In the genomic region with DNA sequence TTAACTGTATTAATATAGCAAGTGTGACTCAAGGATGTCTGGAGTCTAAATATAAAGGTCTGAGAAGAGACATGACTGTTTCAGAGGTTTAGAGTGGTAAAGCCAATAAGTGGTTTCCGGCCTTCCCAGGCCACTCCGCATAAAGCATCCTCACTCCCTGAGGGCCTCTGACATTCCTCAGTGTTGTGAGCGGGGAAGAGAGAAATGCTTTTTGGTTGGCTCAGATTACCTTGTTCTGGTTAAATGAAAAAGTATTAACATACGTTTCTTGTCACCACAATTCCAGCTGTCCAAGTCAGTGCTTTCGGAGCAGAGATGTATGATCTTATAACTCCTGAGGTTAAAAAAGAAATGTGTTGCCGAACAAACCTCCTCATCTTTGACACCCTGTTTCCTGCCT, we compare ENCODE assay signal across 10 cellular contexts.
DNase-seq lines count a peak whose midpoint lies in the region; ATAC-seq and TF ChIP-seq lines count a peak whose summit lies in the region.
"Had no signal": no experiment of that assay in that cellular context is flagged by ENCODE, and none has a peak within 500 bp of the region (broad histone marks: within the 10 kb centered on the region; RNA-seq: fewer than 3 reads in every experiment).

No MANE protein-coding gene starts in this region.

- BruUV-seq in mammary epithelial cell (replicated peaks; lab: Mats Ljungman, UMichigan), result no TSS peak

- H3K4me2 ChIP-seq in mammary epithelial cell (ENCODE audit: insufficient read depth, low read depth, low read length), result peak overlapping the region; percentile 34

- intact Hi-C loops in mammary epithelial cell (cut with micrococcal nuclease), result no loop called here

- ATAC-seq in HG03457 (IDR thresholded peaks at IDR 0.05; ENCODE audit: unreplicated experiment), result no peak
- ATAC-seq in activated naive CD8-positive, alpha-beta T cell treated with anti-CD3 and anti-CD28 coated beads, Interleukin-2, amount 50 U/mL, for 24 hours, result no peak

- dilution Hi-C loops in mammary epithelial cell (cut with HindIII; ENCODE audit: low sequenced_read_pairs), result no loop called here

- no peak overlapping the region for H3K27ac Mint-ChIP-seq in progenitor cell of endocrine pancreas
- no peak overlapping the region for H3K27ac Mint-ChIP-seq in activated naive CD8-positive, alpha-beta T cell treated with anti-CD3 and anti-CD28 coated beads, Interleukin-2, amount 50 U/mL, for 24 hours

- in situ Hi-C loops in mammary epithelial cell (cut with MboI; ENCODE audit: low sequenced_read_pairs in 2 of 2), result no loop called here

- no peak overlapping the region for H3K4me3 Mint-ChIP-seq in progenitor cell of endocrine pancreas (ENCODE audit: low read depth)
- H3K4me3 Mint-ChIP-seq in activated naive CD8-positive, alpha-beta T cell treated with anti-CD3 and anti-CD28 coated beads, Interleukin-2, amount 50 U/mL, for 24 hours, result no peak overlapping the region

- CTCF ChIA-PET in mammary epithelial cell (lab: Charles Lee; ENCODE audit: low non-redundant PET), result no interaction called here

- H3K79me2 ChIP-seq in mammary epithelial cell (ENCODE audit: insufficient read depth, low read length), result no peaks in the 10 kb centered on the region

- no peaks in the 10 kb centered on the region for H3K36me3 ChIP-seq in mammary epithelial cell (ENCODE audit: insufficient read depth, low read length)
- H3K36me3 ChIP-seq in subcutaneous abdominal adipose tissue (ENCODE audit: control insufficient read depth in 5 of 5, insufficient read depth in 5 of 5, low read length in 5 of 5), result no peaks in the 10 kb centered on the region

- H3K27me3 Mint-ChIP-seq in progenitor cell of endocrine pancreas, result no peaks in the 10 kb centered on the region
- no peaks in the 10 kb centered on the region for H3K27me3 Mint-ChIP-seq in activated naive CD8-positive, alpha-beta T cell treated with anti-CD3 and anti-CD28 coated beads, Interleukin-2, amount 50 U/mL, for 24 hours

- H3K9me3 ChIP-seq in mammary epithelial cell (replicated peaks; ENCODE audit: insufficient read depth, low read length) (no peaks in the 10 kb centered on the region), subcutaneous abdominal adipose tissue (ENCODE audit: control insufficient read depth in 5 of 5, low read length in 5 of 5) (no peaks in the 10 kb centered on the region)

- TF ChIP-seq CTCF in mammary epithelial cell (conservative IDR thresholded peaks at IDR 0.05 in 1 of 2, IDR thresholded peaks at IDR 0.05 in 1 of 2; ENCODE audit: extremely low read depth in 1 of 2, insufficient read depth in 1 of 2, low read depth in 1 of 2, low read length in 2 of 2) (no peak), progenitor cell of endocrine pancreas (IDR thresholded peaks at IDR 0.05; ENCODE audit: unreplicated experiment) (no peak)

- H4K20me1 ChIP-seq in mammary epithelial cell (ENCODE audit: insufficient read depth, low read length), result no peaks in the 10 kb centered on the region

- H3K4me1 Mint-ChIP-seq in progenitor cell of endocrine pancreas (ENCODE audit: low read depth), result no peaks in the 10 kb centered on the region
- peaks cover 6% of the 10 kb centered on the region for H3K4me1 Mint-ChIP-seq in activated naive CD8-positive, alpha-beta T cell treated with anti-CD3 and anti-CD28 coated beads, Interleukin-2, amount 50 U/mL, for 24 hours

- peaks cover 16% of the 10 kb centered on the region for H3K4me1 ChIP-seq in mammary epithelial cell (ENCODE audit: insufficient read depth, low read length)
- peaks cover 0 to 22% (median 18%) of the 10 kb centered on the region in 5 donors for H3K4me1 ChIP-seq in subcutaneous abdominal adipose tissue (ENCODE audit: control insufficient read depth in 5 of 5, insufficient read depth in 5 of 5, low read length in 5 of 5)

- no peaks in the 10 kb centered on the region for H3K27me3 ChIP-seq in mammary epithelial cell (ENCODE audit: insufficient read depth, low read length)
- no peaks in the 10 kb centered on the region for H3K27me3 ChIP-seq in subcutaneous abdominal adipose tissue (ENCODE audit: control insufficient read depth in 5 of 5, insufficient read depth in 4 of 5, low read length in 5 of 5)

- H2AFZ ChIP-seq in mammary epithelial cell (ENCODE audit: low read depth, low read length), result peak overlapping the region; percentile 75

- H3K36me3 Mint-ChIP-seq in progenitor cell of endocrine pancreas (ENCODE audit: insufficient read depth), result no peaks in the 10 kb centered on the region
- H3K36me3 Mint-ChIP-seq in activated naive CD8-positive, alpha-beta T cell treated with anti-CD3 and anti-CD28 coated beads, Interleukin-2, amount 50 U/mL, for 24 hours (ENCODE audit: low read depth), result no peaks in the 10 kb centered on the region

- H3K27ac ChIP-seq in mammary epithelial cell (ENCODE audit: insufficient read depth, low read depth, low read length), result no peak overlapping the region
- H3K27ac ChIP-seq in subcutaneous abdominal adipose tissue (ENCODE audit: low read depth, low read length), result peak overlapping the region; percentile 63

- WGBS in mammary epithelial cell (ENCODE audit: low coverage, missing lambda C conversion rate), result 2% methylated on average over 6 of the region's 6 CpGs

- H3K9ac ChIP-seq in mammary epithelial cell (ENCODE audit: insufficient read depth, low read length) (no peak overlapping the region), subcutaneous abdominal adipose tissue (ENCODE audit: low read length in 5 of 5) (no peak overlapping the region)

- no peak overlapping the region for H3K4me3 ChIP-seq in mammary epithelial cell (replicated peaks in 1 of 3; ENCODE audit: insufficient read depth in 1 of 3, low read depth in 2 of 3, low read length in 3 of 3)
- no peak overlapping the region for H3K4me3 ChIP-seq in subcutaneous abdominal adipose tissue (ENCODE audit: low read depth in 1 of 5, low read length in 5 of 5)

- peak; percentile 30 for DNase-seq in HS-27A (ENCODE audit: low read depth)
- DNase-seq in mammary epithelial cell, result peak; percentile 70
- peak; percentile 10 for DNase-seq in iPS-NIHi11 (ENCODE audit: low spot score)
- DNase-seq in progenitor cell of endocrine pancreas (ENCODE audit: low spot score, unreplicated experiment), result no peak
- no peak for DNase-seq in activated naive CD8-positive, alpha-beta T cell treated with anti-CD3 and anti-CD28 coated beads, Interleukin-2, amount 50 U/mL, for 24 hours
- DNase-seq: activated T-cell treated with anti-CD3 and anti-CD28 coated beads, Interleukin-2, amount 50 U/mL, for 1 hour; GF-D8; NCI-H748 treated with DMSO at 0.1 percent for 48 hours had no signal

- peaks cover 5% of the 10 kb centered on the region for H3K9me3 Mint-ChIP-seq in progenitor cell of endocrine pancreas (ENCODE audit: low read depth)
- peaks cover 11% of the 10 kb centered on the region for H3K9me3 Mint-ChIP-seq in activated naive CD8-positive, alpha-beta T cell treated with anti-CD3 and anti-CD28 coated beads, Interleukin-2, amount 50 U/mL, for 24 hours

Comparison
In these comparisons a context has a peak if more than half of its experiments do, and no peak if none do; other contexts are left out.
1. DNase-seq: peak in HS-27A (single experiment), mammary epithelial cell (single experiment) and iPS-NIHi11 (single experiment); none in progenitor cell of endocrine pancreas (single experiment) and activated naive CD8-positive, alpha-beta T cell treated with anti-CD3 and anti-CD28 coated beads, Interleukin-2, amount 50 U/mL, for 24 hours (single experiment).